8 cellular contexts compared by ENCODE assay signal in the genomic region with DNA sequence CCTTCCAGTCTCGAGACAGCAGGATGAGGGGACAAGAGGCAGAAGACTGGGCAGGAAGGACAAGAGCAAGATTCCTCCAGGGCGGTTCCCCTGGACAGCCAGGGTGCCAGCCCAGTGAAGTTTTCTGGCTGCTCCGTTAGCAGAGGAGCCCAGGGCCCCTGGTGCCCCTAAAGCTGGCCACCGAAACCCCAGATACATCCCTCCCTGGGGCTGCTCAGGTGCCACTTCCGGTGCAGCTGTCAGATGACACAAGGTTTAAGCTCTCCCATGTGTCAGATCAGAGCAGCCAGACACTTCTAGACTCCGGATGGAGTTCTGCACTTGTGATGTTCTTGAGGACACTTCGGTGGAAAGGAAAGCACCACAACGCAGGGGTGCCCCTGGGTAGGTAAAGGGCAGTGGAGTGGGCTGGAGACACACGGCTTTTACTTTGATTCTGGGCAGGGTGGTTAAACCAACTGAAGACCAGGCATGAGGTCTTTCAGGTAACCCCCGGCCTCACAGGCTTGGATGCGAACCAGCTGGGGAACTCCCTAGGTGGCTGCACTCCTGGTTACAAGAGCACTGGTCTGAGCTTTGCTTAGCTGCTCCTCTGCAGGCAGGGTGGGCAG.
DNase-seq lines count a peak whose midpoint lies in the region; ATAC-seq lines count a peak whose summit lies in the region.

No MANE protein-coding gene starts in this region.

- peaks cover 0 to 62% (median 4%) of the 10 kb centered on the region in 10 experiments; a peak in 14 of 20 replicates for H3K4me1 ChIP-seq in BLaER1 treated with 17β-estradiol and CSF1 and Interleukin-3, amounts not matched to agents 10 nM and 100 nM

- peak overlapping the region; percentile 93 for H3K27ac Mint-ChIP-seq in activated naive CD4-positive, alpha-beta T cell treated with anti-CD3 and anti-CD28 coated beads for 36 hours

- no peaks in the 10 kb centered on the region for H3K27me3 Mint-ChIP-seq in activated naive CD4-positive, alpha-beta T cell treated with anti-CD3 and anti-CD28 coated beads for 36 hours (ENCODE audit: low read depth)

- H3K27ac ChIP-seq in BLaER1 treated with 17β-estradiol and CSF1 and Interleukin-3, amounts not matched to agents 10 nM and 100 nM, result peak overlapping the region in 7 of 11 experiments; percentile 47 to 77 (median 62); a peak in 8 of 22 replicates

- DNase-seq in activated naive CD4-positive, alpha-beta T cell treated with anti-CD3 and anti-CD28 coated beads for 36 hours, result peak; percentile 81
- peak; percentile 34 for DNase-seq in stimulated activated CD8-positive, alpha-beta memory T cell treated with anti-CD3 and anti-CD28 coated beads, Interleukin-12 subunit alpha, Interleukin-12 subunit beta, amount 100 ng/mL, for 4 hours (ENCODE audit: low read depth)
- no peak for DNase-seq in NCI-H748 treated with DMSO at 0.1 percent for 48 hours (lab: John Stamatoyannopoulos, UW)
- no peak for DNase-seq in middle frontal gyrus (ENCODE audit: extremely low spot score, low spot score)
- DNase-seq in hippocampal formation (lab: John Stamatoyannopoulos, UW), result no peak

- H4K20me1 ChIP-seq in BLaER1 treated with 17β-estradiol and CSF1 and Interleukin-3, amounts not matched to agents 10 nM and 100 nM, result peaks cover 5 to 36% (median 27%) of the 10 kb centered on the region in 11 experiments; a peak in 18 of 22 replicates

- H3K9ac ChIP-seq in BLaER1 treated with 17β-estradiol and CSF1 and Interleukin-3, amounts not matched to agents 10 nM and 100 nM, result peak overlapping the region in 6 of 11 experiments; percentile 16 to 62 (median 53); a peak in 9 of 22 replicates

- ATAC-seq in GM19468 (IDR thresholded peaks at IDR 0.05; ENCODE audit: extremely low read depth, unreplicated experiment) (peak; percentile 59), HG03565 (IDR thresholded peaks at IDR 0.05; ENCODE audit: unreplicated experiment) (peak; percentile 52)

- peaks cover 55% of the 10 kb centered on the region for H3K4me1 Mint-ChIP-seq in activated naive CD4-positive, alpha-beta T cell treated with anti-CD3 and anti-CD28 coated beads for 36 hours (ENCODE audit: low read depth)

- peaks cover 1 to 7% (median 6%) of the 10 kb centered on the region in 11 experiments; a peak in 18 of 22 replicates for H3K36me3 ChIP-seq in BLaER1 treated with 17β-estradiol and CSF1 and Interleukin-3, amounts not matched to agents 10 nM and 100 nM

- no peaks in the 10 kb centered on the region for H3K9me3 Mint-ChIP-seq in activated naive CD4-positive, alpha-beta T cell treated with anti-CD3 and anti-CD28 coated beads for 36 hours

- peaks cover 4% of the 10 kb centered on the region for H3K36me3 Mint-ChIP-seq in activated naive CD4-positive, alpha-beta T cell treated with anti-CD3 and anti-CD28 coated beads for 36 hours (ENCODE audit: low read depth)

- H3K27me3 ChIP-seq in BLaER1 treated with 17β-estradiol and CSF1 and Interleukin-3, amounts not matched to agents 10 nM and 100 nM, result no peaks in the 10 kb centered on the region

- intact Hi-C loops in activated naive CD4-positive, alpha-beta T cell treated with anti-CD3 and anti-CD28 coated beads for 36 hours (cut with micrococcal nuclease), result loop anchor here (1.0 kb wide), 3 partner anchors 10 to 37 kb away; no protein-coding TSS in a partner anchor

- peak overlapping the region; percentile 73 for H3K4me3 Mint-ChIP-seq in activated naive CD4-positive, alpha-beta T cell treated with anti-CD3 and anti-CD28 coated beads for 36 hours

- H3K4me2 ChIP-seq in BLaER1 treated with 17β-estradiol and CSF1 and Interleukin-3, amounts not matched to agents 10 nM and 100 nM, result peak overlapping the region in 3 of 11 experiments; percentile 80 to 87 (median 85); a peak in 11 of 22 replicates

- H3K4me3 ChIP-seq in BLaER1 treated with 17β-estradiol and CSF1 and Interleukin-3, amounts not matched to agents 10 nM and 100 nM, result no peak overlapping the region; a peak in 1 of 20 replicates

- CTCF ChIA-PET in activated naive CD4-positive, alpha-beta T cell treated with anti-CD3 and anti-CD28 coated beads for 36 hours (lab: Charles Lee), result interaction anchor here (0.7 to 2.1 kb wide), 12 partner anchors 9 to 81 kb away, joined by 3 to 11 read pairs (median 4); no protein-coding TSS in a partner anchor

- H3K9me3 ChIP-seq in BLaER1 treated with 17β-estradiol and CSF1 and Interleukin-3, amounts not matched to agents 10 nM and 100 nM (replicated peaks in 1 of 11), result no peaks in the 10 kb centered on the region

Comparison
In these comparisons a context has a peak if more than half of its experiments do, and no peak if none do; other contexts are left out.
1. DNase-seq: peak in activated naive CD4-positive, alpha-beta T cell treated with anti-CD3 and anti-CD28 coated beads for 36 hours (single experiment) and stimulated activated CD8-positive, alpha-beta memory T cell treated with anti-CD3 and anti-CD28 coated beads, Interleukin-12 subunit alpha, Interleukin-12 subunit beta, amount 100 ng/mL, for 4 hours (single experiment); none in NCI-H748 treated with DMSO at 0.1 percent for 48 hours (single experiment), middle frontal gyrus (single experiment) and hippocampal formation (0 of 2).